27 cellular contexts compared by ENCODE assay signal in genomic region chr7:152883858-152884257, GRCh38.
"Had no signal": no experiment of that assay in that cellular context is flagged by ENCODE, and none has a peak within 500 bp of the region (broad histone marks: within the 10 kb centered on the region; RNA-seq: fewer than 3 reads in every experiment).

No MANE protein-coding gene starts in this region.

- H3K27ac Mint-ChIP-seq: activated CD4-positive, alpha-beta memory T cell treated with anti-CD3 and anti-CD28 coated beads, Interleukin-2, amount 10 ng/mL, durations not matched to agents 7 days and 5 days; activated CD4-positive, alpha-beta T cell treated with anti-CD3 and anti-CD28 coated beads, Interleukin-2, amount 10 ng/mL, durations not matched to agents 7 days and 5 days; activated naive CD4-positive, alpha-beta T cell treated with anti-CD3 and anti-CD28 coated beads, Interleukin-2, amount 10 ng/mL, durations not matched to agents 7 days and 5 days; activated naive CD8-positive, alpha-beta T cell treated with anti-CD3 and anti-CD28 coated beads, Interleukin-2, amount 50 U/mL, for 24 hours; effector memory CD8-positive, alpha-beta T cell; immature natural killer cell; mesothelial cell of epicardium had no signal

- H2AFZ ChIP-seq: parathyroid adenoma had no signal

- H3K27ac ChIP-seq: gastroesophageal sphincter, left ventricle myocardium inferior, parathyroid adenoma, psoas muscle, suprapubic skin, tibial artery had no signal

- H3K4me1 ChIP-seq: gastroesophageal sphincter, left ventricle myocardium inferior, parathyroid adenoma, psoas muscle, suprapubic skin, tibial artery had no signal

- H3K27me3 ChIP-seq: gastroesophageal sphincter, suprapubic skin, tibial artery had no signal

- FAIRE-seq: endothelial cell of umbilical vein had no signal

- DNase-seq: activated CD4-positive, alpha-beta memory T cell treated with anti-CD3 and anti-CD28 coated beads, Interleukin-2, amount 10 ng/mL, durations not matched to agents 7 days and 5 days; activated CD4-positive, alpha-beta T cell treated with anti-CD3 and anti-CD28 coated beads for 1 hour; activated CD4-positive, alpha-beta T cell treated with anti-CD3 and anti-CD28 coated beads, Interleukin-2, amount 10 ng/mL, durations not matched to agents 7 days and 5 days; activated naive CD4-positive, alpha-beta T cell treated with anti-CD3 and anti-CD28 coated beads, Interleukin-2, amount 10 ng/mL, durations not matched to agents 7 days and 5 days; activated naive CD8-positive, alpha-beta T cell treated with anti-CD3 and anti-CD28 coated beads, Interleukin-2, amount 50 U/mL, for 24 hours; amygdala; caudate nucleus; cortex of kidney; effector memory CD8-positive, alpha-beta T cell; hypothalamus; immature natural killer cell; kidney glomerular epithelial cell; left ventricle myocardium inferior; naive B cell; occipital lobe; psoas muscle; stimulated activated CD4-positive, alpha-beta T cell treated with anti-CD3 and anti-CD28 coated beads, Interleukin-15, amount 100 ng/mL, for 24 hours; stimulated activated CD4-positive, alpha-beta T cell treated with anti-CD3 and anti-CD28 coated beads, Interleukin-2, amount 100 ng/mL, for 24 hours; stimulated activated naive CD4-positive, alpha-beta T cell; T-helper 2 cell; tibial artery had no signal

- H3K36me3 ChIP-seq: gastroesophageal sphincter, left ventricle myocardium inferior, suprapubic skin, tibial artery had no signal

- H3K27me3 Mint-ChIP-seq: activated CD4-positive, alpha-beta memory T cell treated with anti-CD3 and anti-CD28 coated beads, Interleukin-2, amount 10 ng/mL, durations not matched to agents 7 days and 5 days; activated CD4-positive, alpha-beta T cell treated with anti-CD3 and anti-CD28 coated beads, Interleukin-2, amount 10 ng/mL, durations not matched to agents 7 days and 5 days; activated naive CD4-positive, alpha-beta T cell treated with anti-CD3 and anti-CD28 coated beads, Interleukin-2, amount 10 ng/mL, durations not matched to agents 7 days and 5 days; activated naive CD8-positive, alpha-beta T cell treated with anti-CD3 and anti-CD28 coated beads, Interleukin-2, amount 50 U/mL, for 24 hours; effector memory CD8-positive, alpha-beta T cell; naive B cell had no signal

- H3K36me3 Mint-ChIP-seq: activated naive CD4-positive, alpha-beta T cell treated with anti-CD3 and anti-CD28 coated beads, Interleukin-2, amount 10 ng/mL, durations not matched to agents 7 days and 5 days had no signal

- H3K4me3 ChIP-seq: gastroesophageal sphincter, left ventricle myocardium inferior, psoas muscle, smooth muscle cell, suprapubic skin, tibial artery had no signal

- H3K4me3 Mint-ChIP-seq: activated CD4-positive, alpha-beta memory T cell treated with anti-CD3 and anti-CD28 coated beads, Interleukin-2, amount 10 ng/mL, durations not matched to agents 7 days and 5 days; activated CD4-positive, alpha-beta T cell treated with anti-CD3 and anti-CD28 coated beads, Interleukin-2, amount 10 ng/mL, durations not matched to agents 7 days and 5 days; activated naive CD4-positive, alpha-beta T cell treated with anti-CD3 and anti-CD28 coated beads, Interleukin-2, amount 10 ng/mL, durations not matched to agents 7 days and 5 days; activated naive CD8-positive, alpha-beta T cell treated with anti-CD3 and anti-CD28 coated beads, Interleukin-2, amount 50 U/mL, for 24 hours; effector memory CD8-positive, alpha-beta T cell; immature natural killer cell; mesothelial cell of epicardium; naive B cell had no signal

- H3K4me1 Mint-ChIP-seq: activated CD4-positive, alpha-beta memory T cell treated with anti-CD3 and anti-CD28 coated beads, Interleukin-2, amount 10 ng/mL, durations not matched to agents 7 days and 5 days; activated CD4-positive, alpha-beta T cell treated with anti-CD3 and anti-CD28 coated beads, Interleukin-2, amount 10 ng/mL, durations not matched to agents 7 days and 5 days; activated naive CD4-positive, alpha-beta T cell treated with anti-CD3 and anti-CD28 coated beads, Interleukin-2, amount 10 ng/mL, durations not matched to agents 7 days and 5 days; activated naive CD8-positive, alpha-beta T cell treated with anti-CD3 and anti-CD28 coated beads, Interleukin-2, amount 50 U/mL, for 24 hours; immature natural killer cell; mesothelial cell of epicardium; naive B cell had no signal

- H3K9me3 ChIP-seq: psoas muscle, suprapubic skin had no signal

- H3K9me3 Mint-ChIP-seq: activated CD4-positive, alpha-beta memory T cell treated with anti-CD3 and anti-CD28 coated beads, Interleukin-2, amount 10 ng/mL, durations not matched to agents 7 days and 5 days; activated CD4-positive, alpha-beta T cell treated with anti-CD3 and anti-CD28 coated beads, Interleukin-2, amount 10 ng/mL, durations not matched to agents 7 days and 5 days; activated naive CD4-positive, alpha-beta T cell treated with anti-CD3 and anti-CD28 coated beads, Interleukin-2, amount 10 ng/mL, durations not matched to agents 7 days and 5 days; effector memory CD8-positive, alpha-beta T cell had no signal

- H3K79me2 ChIP-seq: parathyroid adenoma had no signal

- H3K4me2 ChIP-seq: smooth muscle cell had no signal

- H3K9ac ChIP-seq: parathyroid adenoma had no signal
